In the genomic region with DNA sequence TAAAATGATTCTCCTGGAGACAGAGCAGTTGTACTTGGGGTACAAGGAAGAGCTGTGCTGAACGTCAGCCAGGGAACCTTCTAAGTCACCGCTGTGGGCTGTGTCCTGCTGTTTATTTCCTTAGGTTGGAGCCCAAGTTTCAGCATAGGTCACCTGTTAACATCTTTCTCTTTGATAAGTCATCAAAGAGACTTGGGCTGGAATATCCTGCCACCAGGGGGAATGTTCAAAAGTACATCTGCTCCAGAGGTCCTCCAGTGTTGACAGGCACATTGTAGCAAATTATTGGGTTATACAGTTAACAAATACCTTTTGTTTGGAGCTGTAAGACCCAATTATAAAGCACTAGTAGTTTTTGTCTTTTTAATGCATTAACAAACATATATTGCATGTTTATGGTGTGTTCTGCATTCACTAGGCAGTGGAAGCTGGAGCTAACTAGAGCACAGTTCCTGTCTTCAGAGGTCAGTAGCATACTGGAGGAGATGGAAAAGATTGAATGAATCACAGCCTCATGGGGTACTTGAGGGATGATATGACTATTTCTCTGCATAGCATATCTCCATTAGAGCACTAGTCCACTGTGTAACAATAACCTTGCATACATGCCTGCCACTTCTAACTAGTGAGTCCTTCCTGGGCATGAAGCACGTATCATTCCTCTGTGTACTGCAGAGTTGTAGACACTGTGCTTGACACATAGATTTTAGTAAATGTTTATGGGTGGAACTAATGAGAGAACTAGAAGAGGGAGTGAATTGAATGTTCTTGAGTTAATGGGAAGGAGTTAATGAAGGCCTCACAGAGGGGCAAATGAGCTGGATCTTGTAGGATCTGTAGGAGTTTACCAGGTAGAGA, we compare ENCODE assay signal across 13 cellular contexts.
DNase-seq lines count a peak whose midpoint lies in the region; ATAC-seq and TF ChIP-seq lines count a peak whose summit lies in the region.
"Had no signal": no experiment of that assay in that cellular context is flagged by ENCODE, and none has a peak within 500 bp of the region (broad histone marks: within the 10 kb centered on the region; RNA-seq: fewer than 3 reads in every experiment).

No MANE protein-coding gene starts in this region.

- peak overlapping the region; percentile 36 for H3K27ac Mint-ChIP-seq in nephron progenitor cell
- H3K27ac Mint-ChIP-seq: activated T-cell treated with anti-CD3 and anti-CD28 coated beads, Interleukin-2, amount 50 U/mL, for 72 hours had no signal

- no peak overlapping the region for H3K4me3 Mint-ChIP-seq in nephron progenitor cell
- H3K4me3 Mint-ChIP-seq: activated T-cell treated with anti-CD3 and anti-CD28 coated beads, Interleukin-2, amount 50 U/mL, for 72 hours had no signal

- H3K9me3 Mint-ChIP-seq in nephron progenitor cell = no peaks in the 10 kb centered on the region
- H3K9me3 Mint-ChIP-seq: activated T-cell treated with anti-CD3 and anti-CD28 coated beads, Interleukin-2, amount 50 U/mL, for 72 hours had no signal

- peak; percentile 6 for TF ChIP-seq CTCF in cardiac fibroblast (IDR thresholded peaks at IDR 0.05; ENCODE audit: low read depth, low read length)
- no peak for TF ChIP-seq CTCF in nephron progenitor cell (IDR thresholded peaks at IDR 0.05)

- ATAC-seq in HG03196 (IDR thresholded peaks at IDR 0.05; ENCODE audit: unreplicated experiment) = no peak
- ATAC-seq: activated T-cell treated with anti-CD3 and anti-CD28 coated beads, Interleukin-2, amount 50 U/mL, for 72 hours; heart right ventricle; psoas muscle had no signal

- no peak overlapping the region for H3K4me3 ChIP-seq in cardiac fibroblast (replicated peaks in 1 of 2; ENCODE audit: low read depth in 2 of 2, low read length in 2 of 2)
- H3K4me3 ChIP-seq: heart right ventricle, psoas muscle, thoracic aorta had no signal

- peaks cover 66% of the 10 kb centered on the region for H3K4me1 Mint-ChIP-seq in nephron progenitor cell

- DNase-seq in COR-L47 (lab: John Stamatoyannopoulos, UW) = peak; percentile 19
- DNase-seq in M059J (ENCODE audit: low read depth) = peak; percentile 50
- peak; percentile 29 to 65 for DNase-seq in cardiac fibroblast (ENCODE audit: low read depth in 2 of 2)
- DNase-seq in nephron progenitor cell = no peak
- DNase-seq in NCI-H1105 treated with DMSO at 0.1 percent for 48 hours (lab: John Stamatoyannopoulos, UW) = no peak
- DNase-seq in OCI-M1 (lab: John Stamatoyannopoulos, UW) = no peak
- no peak for DNase-seq in NCI-H774 (lab: John Stamatoyannopoulos, UW)
- DNase-seq: activated T-cell treated with anti-CD3 and anti-CD28 coated beads, Interleukin-2, amount 50 U/mL, for 72 hours; heart right ventricle; NCI-H1436 treated with DMSO at 0.1 percent for 48 hours; psoas muscle had no signal

- H3K27me3 Mint-ChIP-seq in nephron progenitor cell (ENCODE audit: low read depth, poor library complexity) = peaks cover 30% of the 10 kb centered on the region

- H3K36me3 Mint-ChIP-seq in nephron progenitor cell (ENCODE audit: low read depth) = peaks cover 5% of the 10 kb centered on the region

Comparison
In these comparisons a context has a peak if more than half of its experiments do, and no peak if none do; other contexts are left out.
1. DNase-seq: peak in COR-L47 (single experiment), M059J (single experiment) and cardiac fibroblast (2 of 2); none in nephron progenitor cell (single experiment), NCI-H1105 treated with DMSO at 0.1 percent for 48 hours (single experiment), OCI-M1 (single experiment) and NCI-H774 (single experiment).